Comparison of ENCODE assay signal across 26 cellular contexts in the genomic region with DNA sequence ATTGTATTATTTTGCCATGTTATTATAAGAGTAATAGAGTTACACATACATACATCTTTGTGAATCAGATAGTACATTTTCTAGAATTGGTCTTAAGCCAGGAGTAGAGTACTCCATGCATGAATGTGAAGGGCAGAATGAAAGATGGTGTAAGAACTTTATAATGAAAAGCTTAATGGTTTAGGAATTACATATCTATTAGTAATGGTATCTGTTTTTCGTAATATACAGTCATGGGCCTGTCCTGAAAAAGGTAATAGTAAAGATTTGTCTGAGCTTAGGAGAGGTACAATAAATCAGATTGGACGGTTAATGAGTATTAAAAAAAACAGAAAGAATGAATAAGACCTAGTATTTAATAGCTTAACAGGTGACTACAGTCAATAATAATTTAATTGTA.
"Had no signal": no experiment of that assay in that cellular context is flagged by ENCODE, and none has a peak within 500 bp of the region (broad histone marks: within the 10 kb centered on the region; RNA-seq: fewer than 3 reads in every experiment).

No MANE protein-coding gene starts in this region.

- H3K9me3 ChIP-seq: esophagus squamous epithelium, gastrocnemius medialis, heart right ventricle, left lung, lower lobe of right lung, mucosa of descending colon had no signal

- H3K4me1 ChIP-seq: esophagus squamous epithelium, left lung, lower lobe of right lung had no signal

- ATAC-seq: effector memory CD8-positive, alpha-beta T cell; esophagus mucosa; gastrocnemius medialis; heart right ventricle; left cardiac atrium; left lung; left ventricle myocardium superior; lower lobe of right lung; mucosa of descending colon; naive thymus-derived CD8-positive, alpha-beta T cell had no signal

- FAIRE-seq: endometrium, islet of Langerhans, keratinocyte had no signal

- H3K27me3 ChIP-seq: esophagus squamous epithelium, gastrocnemius medialis, heart right ventricle, left lung had no signal

- DNase-seq: cortex of kidney; effector CD8-positive, alpha-beta T cell; effector memory CD8-positive, alpha-beta T cell; endodermal cell; erythroblast; esophagus squamous epithelium; foreskin fibroblast; foreskin melanocyte; gastrocnemius medialis; glutamatergic neuron; head of caudate nucleus; heart right ventricle; hippocampal formation; left cardiac atrium; left lung; left ventricle myocardium superior; lower lobe of right lung; mesenchymal stem cell; mucosa of descending colon; naive B cell; naive thymus-derived CD8-positive, alpha-beta T cell had no signal

- H3K4me3 ChIP-seq: esophagus squamous epithelium, gastrocnemius medialis, heart right ventricle, left lung, lower lobe of right lung, mucosa of descending colon had no signal

- H3K27ac ChIP-seq: epithelial cell of prostate, esophagus squamous epithelium, heart right ventricle, left lung, lower lobe of right lung had no signal
